Comparison of ENCODE assay signal across 8 cellular contexts in the genomic region with DNA sequence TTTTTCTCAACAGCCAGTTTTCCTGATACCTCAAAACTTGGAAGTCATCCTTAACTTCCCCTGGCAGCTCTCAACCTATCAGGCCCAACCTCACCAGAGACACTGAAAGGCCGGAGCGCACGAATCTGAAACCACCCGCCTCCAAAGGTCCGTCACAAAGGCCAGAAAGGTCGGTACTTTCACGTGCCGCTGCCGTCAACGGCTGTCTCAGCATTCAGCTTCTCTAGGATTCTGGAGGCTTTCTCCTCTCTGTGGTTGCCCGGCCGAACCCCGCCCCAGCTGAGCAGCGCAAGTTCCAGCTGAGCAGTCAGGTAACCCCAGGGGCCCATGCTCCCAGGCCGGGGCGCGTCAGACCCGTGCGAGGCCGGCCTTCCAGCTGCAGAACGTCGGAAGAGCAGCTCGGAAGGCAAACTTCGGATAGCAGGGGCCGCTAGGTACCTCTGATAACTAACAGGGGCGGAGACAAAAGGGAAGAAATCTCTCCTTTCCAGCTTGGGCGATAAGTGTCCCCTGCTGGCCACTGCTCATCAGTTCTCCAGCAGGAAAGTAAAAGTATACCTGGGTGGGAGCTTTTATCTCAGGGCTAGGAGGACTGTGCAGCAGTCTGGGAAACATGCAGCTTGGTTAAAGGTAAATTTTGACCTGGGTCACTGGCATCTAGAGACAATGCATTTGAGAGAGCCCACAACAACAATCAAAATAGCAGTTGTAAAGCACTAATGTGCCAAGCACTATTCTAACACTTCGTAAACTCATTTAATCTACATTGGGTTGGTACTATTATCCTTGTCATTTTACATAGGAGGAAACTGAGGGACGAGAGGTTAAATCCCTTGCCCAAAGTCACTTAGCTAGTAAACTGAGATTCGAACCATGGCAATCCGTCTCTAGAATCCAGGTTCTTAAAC.
A peak's percentile ranks its signal among the peaks of the same experiment; 100 is the strongest.
DNase-seq lines count a peak whose midpoint lies in the region; ATAC-seq lines count a peak whose summit lies in the region.

No MANE protein-coding gene starts in this region.

- peak overlapping the region; percentile 9 for H3K4me3 ChIP-seq in mucosa of stomach (ENCODE audit: low read length)

- H3K36me3 ChIP-seq in mucosa of stomach (ENCODE audit: control insufficient read depth, insufficient read depth, low read length) = no peaks in the 10 kb centered on the region

- peak overlapping the region; percentile 35 for H3K9ac ChIP-seq in mucosa of stomach (ENCODE audit: low read length)

- peak; percentile 83 for ATAC-seq in HG02763 (IDR thresholded peaks at IDR 0.05; ENCODE audit: unreplicated experiment)

- no peaks in the 10 kb centered on the region for H3K4me1 ChIP-seq in mucosa of stomach (ENCODE audit: control insufficient read depth, insufficient read depth, low read length)

- no peaks in the 10 kb centered on the region for H3K27me3 ChIP-seq in mucosa of stomach (ENCODE audit: control insufficient read depth, insufficient read depth, low read length)

- H3K9me3 ChIP-seq in mucosa of stomach (ENCODE audit: control insufficient read depth, low read length) = no peaks in the 10 kb centered on the region

- peak; percentile 8 to 20 for DNase-seq in stimulated activated CD4-positive, alpha-beta T cell treated with anti-CD3 and anti-CD28 coated beads, Interleukin-12 subunit alpha, Interleukin-12 subunit beta, amount 100 ng/mL, for 24 hours (ENCODE audit: low read depth in 2 of 2)
- DNase-seq in stimulated activated CD4-positive, alpha-beta T cell treated with anti-CD3 and anti-CD28 coated beads, Interleukin-4, amount 100 ng/mL, for 24 hours = no peak
- DNase-seq in NCI-H1930 (lab: John Stamatoyannopoulos, UW) (peak; percentile 19 to 50), activated T-cell treated with anti-CD3 and anti-CD28 coated beads for 48 hours (ENCODE audit: low read depth) (peak; percentile 26), fibroblast of peridontal ligament (ENCODE audit: extremely low read depth) (peak; percentile 92), substantia nigra (lab: John Stamatoyannopoulos, UW) (peak in 47 of 49 donors; percentile 3 to 77 (median 44))

- H3K27ac ChIP-seq in substantia nigra (ENCODE audit: low read depth, low read length, poor library complexity, severe bottlenecking) = no peak overlapping the region
